Comparison of ENCODE assay signal across 10 cellular contexts in the genomic region with DNA sequence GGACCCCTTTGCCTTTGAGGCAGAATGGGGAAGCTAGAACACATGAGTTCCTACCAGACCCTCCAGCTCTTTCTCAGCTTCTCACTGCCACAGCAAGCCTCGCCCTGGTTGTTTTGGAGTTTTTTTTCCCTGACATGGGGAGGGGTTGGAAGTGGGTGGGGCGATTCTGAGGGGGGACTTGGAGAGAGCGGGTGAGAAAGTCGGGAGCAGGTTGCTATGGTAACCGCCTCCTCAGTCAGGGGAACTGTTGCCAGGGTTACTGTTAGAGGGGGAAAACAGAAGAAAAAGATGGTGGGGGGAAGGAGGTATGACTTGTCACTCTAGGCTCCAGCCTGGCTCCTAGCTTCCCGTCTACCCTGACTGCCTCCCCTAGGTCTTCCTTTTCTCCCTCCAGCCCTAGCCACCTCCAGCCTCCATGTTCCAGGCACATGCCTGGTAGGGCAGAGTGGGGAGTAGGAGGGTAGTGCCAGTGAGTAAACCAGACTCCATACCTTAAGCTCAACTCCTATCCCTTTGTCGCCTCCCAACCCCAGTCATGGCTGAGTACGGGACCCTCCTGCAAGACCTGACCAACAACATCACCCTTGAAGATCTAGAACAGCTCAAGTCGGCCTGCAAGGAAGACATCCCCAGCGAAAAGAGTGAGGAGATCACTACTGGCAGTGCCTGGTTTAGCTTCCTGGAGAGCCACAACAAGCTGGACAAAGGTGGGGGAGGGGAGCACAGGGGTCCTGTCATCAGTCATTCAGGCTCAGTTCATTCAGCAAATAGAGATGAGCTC. TPM values are rescaled to one million over a fixed set of nuclear protein-coding genes. Genes with fewer than 3 reads are reported as not detected.
DNase-seq lines count a peak whose midpoint lies in the region; ATAC-seq lines count a peak whose summit lies in the region.
"Had no signal": no experiment of that assay in that cellular context is flagged by ENCODE, and none has a peak within 500 bp of the region (broad histone marks: within the 10 kb centered on the region; RNA-seq: fewer than 3 reads in every experiment).

No MANE protein-coding gene starts in this region.

- H3K4me3 Mint-ChIP-seq in activated CD4-positive, alpha-beta T cell treated with anti-CD3 and anti-CD28 coated beads, Interleukin-2, amount 10 ng/mL, durations not matched to agents 7 days and 5 days: no peak overlapping the region
- H3K4me3 Mint-ChIP-seq in activated T-helper 1 cell treated with anti-CD3 and anti-CD28 coated beads, Interleukin-12 subunit alpha, Interleukin-12 subunit beta, Interleukin-2, Interleukin-4 antibody, amounts not matched to agents 30 ng/mL and 10 ng/mL and 1 ng/mL, durations not matched to agents 14 hours and 24 hours and 36 hours: no peak overlapping the region
- no peak overlapping the region for H3K4me3 Mint-ChIP-seq in stimulated activated memory B cell treated with anti-CD40 and anti-IgM and Interleukin-4, amounts not matched to agents 10 μg/mL and 1 μg/mL and 100 μg/mL, for 72 hours

- peak overlapping the region; percentile 22 for H3K27ac Mint-ChIP-seq in activated CD4-positive, alpha-beta T cell treated with anti-CD3 and anti-CD28 coated beads, Interleukin-2, amount 10 ng/mL, durations not matched to agents 7 days and 5 days
- H3K27ac Mint-ChIP-seq in activated T-helper 1 cell treated with anti-CD3 and anti-CD28 coated beads, Interleukin-12 subunit alpha, Interleukin-12 subunit beta, Interleukin-2, Interleukin-4 antibody, amounts not matched to agents 30 ng/mL and 10 ng/mL and 1 ng/mL, durations not matched to agents 14 hours and 24 hours and 36 hours: peak overlapping the region; percentile 26
- H3K27ac Mint-ChIP-seq in stimulated activated memory B cell treated with anti-CD40 and anti-IgM and Interleukin-4, amounts not matched to agents 10 μg/mL and 1 μg/mL and 100 μg/mL, for 72 hours: peak overlapping the region; percentile 9

- intact Hi-C loops in activated T-helper 1 cell treated with anti-CD3 and anti-CD28 coated beads, Interleukin-12 subunit alpha, Interleukin-12 subunit beta, Interleukin-2, Interleukin-4 antibody, amounts not matched to agents 30 ng/mL and 10 ng/mL and 1 ng/mL, durations not matched to agents 14 hours and 24 hours and 36 hours (cut with micrococcal nuclease): no loop called here

- POLR2A ChIA-PET in activated CD4-positive, alpha-beta T cell treated with anti-CD3 and anti-CD28 coated beads, Interleukin-2, amount 10 ng/mL, durations not matched to agents 7 days and 5 days (lab: Charles Lee): no interaction called here

- peaks cover 35% of the 10 kb centered on the region for H3K36me3 Mint-ChIP-seq in activated CD4-positive, alpha-beta T cell treated with anti-CD3 and anti-CD28 coated beads, Interleukin-2, amount 10 ng/mL, durations not matched to agents 7 days and 5 days (ENCODE audit: low read depth)
- peaks cover 57% of the 10 kb centered on the region for H3K36me3 Mint-ChIP-seq in activated T-helper 1 cell treated with anti-CD3 and anti-CD28 coated beads, Interleukin-12 subunit alpha, Interleukin-12 subunit beta, Interleukin-2, Interleukin-4 antibody, amounts not matched to agents 30 ng/mL and 10 ng/mL and 1 ng/mL, durations not matched to agents 14 hours and 24 hours and 36 hours (ENCODE audit: low read depth)
- peaks cover 74% of the 10 kb centered on the region for H3K36me3 Mint-ChIP-seq in stimulated activated memory B cell treated with anti-CD40 and anti-IgM and Interleukin-4, amounts not matched to agents 10 μg/mL and 1 μg/mL and 100 μg/mL, for 72 hours

- no peaks in the 10 kb centered on the region for H3K27me3 Mint-ChIP-seq in activated CD4-positive, alpha-beta T cell treated with anti-CD3 and anti-CD28 coated beads, Interleukin-2, amount 10 ng/mL, durations not matched to agents 7 days and 5 days
- no peaks in the 10 kb centered on the region for H3K27me3 Mint-ChIP-seq in activated T-helper 1 cell treated with anti-CD3 and anti-CD28 coated beads, Interleukin-12 subunit alpha, Interleukin-12 subunit beta, Interleukin-2, Interleukin-4 antibody, amounts not matched to agents 30 ng/mL and 10 ng/mL and 1 ng/mL, durations not matched to agents 14 hours and 24 hours and 36 hours (ENCODE audit: insufficient read depth)
- no peaks in the 10 kb centered on the region for H3K27me3 Mint-ChIP-seq in stimulated activated memory B cell treated with anti-CD40 and anti-IgM and Interleukin-4, amounts not matched to agents 10 μg/mL and 1 μg/mL and 100 μg/mL, for 72 hours

- CTCF ChIA-PET in activated CD4-positive, alpha-beta T cell treated with anti-CD3 and anti-CD28 coated beads, Interleukin-2, amount 10 ng/mL, durations not matched to agents 7 days and 5 days (lab: Charles Lee): interaction anchor here (0.7 to 2.0 kb wide), 4 partner anchors 9 to 110 kb away, joined by 3 to 8 read pairs (median 6); no protein-coding TSS in a partner anchor

- no peak for DNase-seq in activated CD4-positive, alpha-beta T cell treated with anti-CD3 and anti-CD28 coated beads, Interleukin-2, amount 10 ng/mL, durations not matched to agents 7 days and 5 days
- DNase-seq in activated CD4-positive, alpha-beta T cell treated with anti-CD3 and anti-CD28 coated beads, Interleukin-2, amount 50 U/mL, for 1 hour: no peak
- no peak for DNase-seq in activated T-helper 1 cell treated with anti-CD3 and anti-CD28 coated beads, Interleukin-12 subunit alpha, Interleukin-12 subunit beta, Interleukin-2, Interleukin-4 antibody, amounts not matched to agents 30 ng/mL and 10 ng/mL and 1 ng/mL, durations not matched to agents 14 hours and 24 hours and 36 hours (ENCODE audit: low spot score)
- peak in 32 of 51 donors; percentile 15 to 86 (median 58) for DNase-seq in hypothalamus (lab: John Stamatoyannopoulos, UW)
- DNase-seq in effector CD4-positive, alpha-beta T cell: no peak
- DNase-seq in stimulated activated CD4-positive, alpha-beta T cell treated with anti-CD3 and anti-CD28 coated beads, Interleukin-15, amount 100 ng/mL, for 24 hours: no peak

- no peaks in the 10 kb centered on the region for H3K9me3 Mint-ChIP-seq in activated CD4-positive, alpha-beta T cell treated with anti-CD3 and anti-CD28 coated beads, Interleukin-2, amount 10 ng/mL, durations not matched to agents 7 days and 5 days
- H3K9me3 Mint-ChIP-seq in activated T-helper 1 cell treated with anti-CD3 and anti-CD28 coated beads, Interleukin-12 subunit alpha, Interleukin-12 subunit beta, Interleukin-2, Interleukin-4 antibody, amounts not matched to agents 30 ng/mL and 10 ng/mL and 1 ng/mL, durations not matched to agents 14 hours and 24 hours and 36 hours: no peaks in the 10 kb centered on the region
- H3K9me3 Mint-ChIP-seq in stimulated activated memory B cell treated with anti-CD40 and anti-IgM and Interleukin-4, amounts not matched to agents 10 μg/mL and 1 μg/mL and 100 μg/mL, for 72 hours: no peaks in the 10 kb centered on the region

- H3K4me1 Mint-ChIP-seq in activated CD4-positive, alpha-beta T cell treated with anti-CD3 and anti-CD28 coated beads, Interleukin-2, amount 10 ng/mL, durations not matched to agents 7 days and 5 days: peaks cover 22% of the 10 kb centered on the region
- H3K4me1 Mint-ChIP-seq in activated T-helper 1 cell treated with anti-CD3 and anti-CD28 coated beads, Interleukin-12 subunit alpha, Interleukin-12 subunit beta, Interleukin-2, Interleukin-4 antibody, amounts not matched to agents 30 ng/mL and 10 ng/mL and 1 ng/mL, durations not matched to agents 14 hours and 24 hours and 36 hours (ENCODE audit: low read depth): peaks cover 36% of the 10 kb centered on the region
- H3K4me1 Mint-ChIP-seq in stimulated activated memory B cell treated with anti-CD40 and anti-IgM and Interleukin-4, amounts not matched to agents 10 μg/mL and 1 μg/mL and 100 μg/mL, for 72 hours: peaks cover 50% of the 10 kb centered on the region

- ATAC-seq in stimulated activated memory B cell treated with anti-CD40 and anti-IgM and Interleukin-4, amounts not matched to agents 10 μg/mL and 1 μg/mL and 100 μg/mL, for 72 hours: no peak
- ATAC-seq in GM18868 (IDR thresholded peaks at IDR 0.05; ENCODE audit: unreplicated experiment): no peak

RNA-seq across cellular contexts. Expression of a gene that starts 6.0 kb away (rescaled TPM):
- total RNA-seq in activated CD4-positive, alpha-beta T cell treated with anti-CD3 and anti-CD28 coated beads, Interleukin-2, amount 10 ng/mL, durations not matched to agents 7 days and 5 days: 10 to 100 TPM; 29.3 to 32.5 TPM
- total RNA-seq in activated T-helper 1 cell treated with anti-CD3 and anti-CD28 coated beads, Interleukin-12 subunit alpha, Interleukin-12 subunit beta, Interleukin-2, Interleukin-4 antibody, amounts not matched to agents 30 ng/mL and 10 ng/mL and 1 ng/mL, durations not matched to agents 14 hours and 24 hours and 36 hours: 71.2 and 71.3 TPM in 2 replicates

RNA-seq across cellular contexts. Expression of a gene that starts 20.8 kb away (rescaled TPM):
- total RNA-seq in activated CD4-positive, alpha-beta T cell treated with anti-CD3 and anti-CD28 coated beads, Interleukin-2, amount 10 ng/mL, durations not matched to agents 7 days and 5 days: not detected
- total RNA-seq in activated T-helper 1 cell treated with anti-CD3 and anti-CD28 coated beads, Interleukin-12 subunit alpha, Interleukin-12 subunit beta, Interleukin-2, Interleukin-4 antibody, amounts not matched to agents 30 ng/mL and 10 ng/mL and 1 ng/mL, durations not matched to agents 14 hours and 24 hours and 36 hours: not detected in 2 replicates
- total RNA-seq: Daoy, glomerular endothelial cell had no signal

RNA-seq across cellular contexts. Expression of a gene that starts 51.1 kb away (rescaled TPM):
- total RNA-seq in activated CD4-positive, alpha-beta T cell treated with anti-CD3 and anti-CD28 coated beads, Interleukin-2, amount 10 ng/mL, durations not matched to agents 7 days and 5 days: 100 to 1,000 TPM; 112 to 117 TPM
- total RNA-seq in activated T-helper 1 cell treated with anti-CD3 and anti-CD28 coated beads, Interleukin-12 subunit alpha, Interleukin-12 subunit beta, Interleukin-2, Interleukin-4 antibody, amounts not matched to agents 30 ng/mL and 10 ng/mL and 1 ng/mL, durations not matched to agents 14 hours and 24 hours and 36 hours: 112 and 117 TPM in 2 replicates

RNA-seq across cellular contexts. Expression of a gene that starts 59.8 kb away (rescaled TPM):
- not detected for total RNA-seq in activated CD4-positive, alpha-beta T cell treated with anti-CD3 and anti-CD28 coated beads, Interleukin-2, amount 10 ng/mL, durations not matched to agents 7 days and 5 days
- not detected in 2 replicates for total RNA-seq in activated T-helper 1 cell treated with anti-CD3 and anti-CD28 coated beads, Interleukin-12 subunit alpha, Interleukin-12 subunit beta, Interleukin-2, Interleukin-4 antibody, amounts not matched to agents 30 ng/mL and 10 ng/mL and 1 ng/mL, durations not matched to agents 14 hours and 24 hours and 36 hours
- total RNA-seq: Daoy, glomerular endothelial cell had no signal

Comparison
In these comparisons a context has a peak if more than half of its experiments do, and no peak if none do; other contexts are left out.
1. DNase-seq: peak in hypothalamus (32 of 51); none in activated CD4-positive, alpha-beta T cell treated with anti-CD3 and anti-CD28 coated beads, Interleukin-2, amount 10 ng/mL, durations not matched to agents 7 days and 5 days (single experiment), activated CD4-positive, alpha-beta T cell treated with anti-CD3 and anti-CD28 coated beads, Interleukin-2, amount 50 U/mL, for 1 hour (single experiment), activated T-helper 1 cell treated with anti-CD3 and anti-CD28 coated beads, Interleukin-12 subunit alpha, Interleukin-12 subunit beta, Interleukin-2, Interleukin-4 antibody, amounts not matched to agents 30 ng/mL and 10 ng/mL and 1 ng/mL, durations not matched to agents 14 hours and 24 hours and 36 hours (single experiment), effector CD4-positive, alpha-beta T cell (single experiment) and stimulated activated CD4-positive, alpha-beta T cell treated with anti-CD3 and anti-CD28 coated beads, Interleukin-15, amount 100 ng/mL, for 24 hours (single experiment).
2. Peak in every context shown above with its lines, with median percentiles within 50 percentile points of each other: H3K27ac Mint-ChIP-seq.